1 cellular context compared by ENCODE assay signal in the genomic region with DNA sequence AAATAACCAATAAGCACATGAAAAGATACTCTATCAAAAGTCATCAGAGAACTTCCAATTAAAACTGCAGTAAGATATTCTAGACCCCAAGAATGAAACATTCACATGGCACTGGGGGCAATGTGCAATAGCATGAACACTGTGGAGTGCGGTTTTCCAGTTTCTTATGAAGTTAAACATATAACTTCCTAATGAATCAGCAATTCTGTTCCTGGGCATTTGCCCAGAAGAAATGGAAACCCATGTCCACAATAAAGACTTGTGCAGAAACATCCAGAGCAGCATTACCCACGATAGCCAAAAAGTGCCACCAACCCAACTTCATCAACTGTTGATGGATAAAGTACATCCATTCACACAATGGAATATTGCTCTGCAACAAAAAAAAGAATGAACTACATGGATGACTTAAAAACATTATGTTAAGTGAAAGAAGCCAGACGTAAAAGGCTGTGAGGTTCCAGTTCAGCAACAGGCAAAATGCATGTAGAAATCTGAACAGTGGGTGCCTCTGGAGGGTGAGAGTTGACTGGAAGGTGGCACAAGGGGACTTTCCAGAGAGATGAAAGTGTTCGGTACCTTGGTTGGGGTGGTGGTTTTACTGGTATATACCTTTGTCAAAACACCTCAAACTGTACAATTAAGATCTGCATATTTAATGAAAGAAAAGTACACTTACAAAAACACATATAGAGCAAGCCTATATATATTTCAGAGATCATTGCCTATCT.
TF ChIP-seq lines count a peak whose summit lies in the region.

No MANE protein-coding gene starts in this region.

TF ChIP-seq in GM12878, 131 proteins besides CTCF, POLR2A, EP300 and RAD21 (continued from another document):
- TF ChIP-seq, protein P1, sequence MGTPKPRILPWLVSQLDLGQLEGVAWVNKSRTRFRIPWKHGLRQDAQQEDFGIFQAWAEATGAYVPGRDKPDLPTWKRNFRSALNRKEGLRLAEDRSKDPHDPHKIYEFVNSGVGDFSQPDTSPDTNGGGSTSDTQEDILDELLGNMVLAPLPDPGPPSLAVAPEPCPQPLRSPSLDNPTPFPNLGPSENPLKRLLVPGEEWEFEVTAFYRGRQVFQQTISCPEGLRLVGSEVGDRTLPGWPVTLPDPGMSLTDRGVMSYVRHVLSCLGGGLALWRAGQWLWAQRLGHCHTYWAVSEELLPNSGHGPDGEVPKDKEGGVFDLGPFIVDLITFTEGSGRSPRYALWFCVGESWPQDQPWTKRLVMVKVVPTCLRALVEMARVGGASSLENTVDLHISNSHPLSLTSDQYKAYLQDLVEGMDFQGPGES (IDR thresholded peaks at IDR 0.05): no peak
- no peak for TF ChIP-seq BACH1 (IDR thresholded peaks at IDR 0.05; ENCODE audit: borderline replicate concordance)
